Comparison of ENCODE assay signal across 5 cellular contexts in the genomic region with DNA sequence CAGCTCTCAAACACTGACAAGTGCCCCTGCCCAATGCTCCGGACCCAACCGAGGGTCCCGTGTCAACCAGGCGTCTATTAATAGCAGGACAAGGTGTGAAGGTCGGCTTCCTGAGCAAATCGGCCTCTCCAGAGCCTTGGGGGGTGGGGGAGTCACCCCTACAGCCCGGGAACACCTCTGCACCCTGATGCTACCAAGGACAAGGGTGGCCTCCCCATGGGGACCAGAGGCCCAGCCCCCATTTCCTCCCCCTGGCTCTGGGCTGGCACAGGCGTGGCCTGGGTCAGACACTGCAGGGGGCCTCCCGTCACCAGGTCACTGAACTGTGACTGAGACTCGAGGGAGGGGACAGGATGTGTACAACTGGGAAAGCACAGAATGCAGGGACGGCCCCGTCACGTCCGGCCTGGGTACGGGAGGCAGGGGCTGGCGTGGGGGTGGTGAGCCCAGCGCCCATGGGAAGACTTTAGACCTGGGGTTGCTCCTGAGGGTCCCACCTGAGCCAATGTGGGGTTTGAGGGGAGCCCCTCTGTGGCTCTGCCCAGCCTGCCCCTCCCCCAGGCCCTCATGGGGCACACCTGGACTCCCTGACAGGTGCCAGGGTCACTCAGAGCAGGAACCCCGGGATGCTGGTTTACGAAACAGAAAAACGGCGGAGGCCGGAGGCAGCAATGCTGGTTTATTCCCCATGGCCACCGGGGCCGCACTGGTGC. TPM values are rescaled to one million over a fixed set of nuclear protein-coding genes. Genes with fewer than 3 reads are reported as not detected.
DNase-seq lines count a peak whose midpoint lies in the region; ATAC-seq and TF ChIP-seq lines count a peak whose summit lies in the region.

No MANE protein-coding gene starts in this region.

- H3K36me3 ChIP-seq in MG63 (no peaks in the 10 kb centered on the region), mucosa of stomach (ENCODE audit: control insufficient read depth, insufficient read depth, low read length) (no peaks in the 10 kb centered on the region)

- no peaks in the 10 kb centered on the region for H3K27me3 Mint-ChIP-seq in activated naive CD8-positive, alpha-beta T cell treated with anti-CD3 and anti-CD28 coated beads, Interleukin-2, amount 10 ng/mL, durations not matched to agents 7 days and 5 days

- peak; percentile 86 for ATAC-seq in activated naive CD8-positive, alpha-beta T cell treated with anti-CD3 and anti-CD28 coated beads, Interleukin-2, amount 10 ng/mL, durations not matched to agents 7 days and 5 days (ENCODE audit: low read depth)

- peak; percentile 96 for DNase-seq in GM20000 (ENCODE audit: low spot score)
- no peak for DNase-seq in MG63
- DNase-seq in activated naive CD8-positive, alpha-beta T cell treated with anti-CD3 and anti-CD28 coated beads, Interleukin-2, amount 10 ng/mL, durations not matched to agents 7 days and 5 days, result peak; percentile 80
- DNase-seq in NCI-H1436 treated with DMSO at 0.1 percent for 48 hours (lab: John Stamatoyannopoulos, UW), result no peak

- peak overlapping the region; percentile 91 for H3K4me3 Mint-ChIP-seq in activated naive CD8-positive, alpha-beta T cell treated with anti-CD3 and anti-CD28 coated beads, Interleukin-2, amount 10 ng/mL, durations not matched to agents 7 days and 5 days

- H3K9me3 ChIP-seq in MG63 (no peaks in the 10 kb centered on the region), mucosa of stomach (ENCODE audit: control insufficient read depth, low read length) (no peaks in the 10 kb centered on the region)

- peaks cover 20% of the 10 kb centered on the region for H3K4me1 ChIP-seq in mucosa of stomach (ENCODE audit: control insufficient read depth, insufficient read depth, low read length)

- peak overlapping the region; percentile 96 for H3K27ac Mint-ChIP-seq in activated naive CD8-positive, alpha-beta T cell treated with anti-CD3 and anti-CD28 coated beads, Interleukin-2, amount 10 ng/mL, durations not matched to agents 7 days and 5 days

- H3K36me3 Mint-ChIP-seq in activated naive CD8-positive, alpha-beta T cell treated with anti-CD3 and anti-CD28 coated beads, Interleukin-2, amount 10 ng/mL, durations not matched to agents 7 days and 5 days, result peaks cover 9% of the 10 kb centered on the region

- peak overlapping the region; percentile 81 for H3K9ac ChIP-seq in mucosa of stomach (ENCODE audit: low read length)

- H3K9me3 Mint-ChIP-seq in activated naive CD8-positive, alpha-beta T cell treated with anti-CD3 and anti-CD28 coated beads, Interleukin-2, amount 10 ng/mL, durations not matched to agents 7 days and 5 days, result no peaks in the 10 kb centered on the region

- POLR2A ChIA-PET in activated naive CD8-positive, alpha-beta T cell treated with anti-CD3 and anti-CD28 coated beads, Interleukin-2, amount 10 ng/mL, durations not matched to agents 7 days and 5 days (lab: Charles Lee), result interaction anchor here (0.6 to 3.0 kb wide), 6 partner anchors 11 to 158 kb away, joined by 3 to 25 read pairs (median 8); partner anchors contain the start of genes CTU2, MVD and RNF166

- H3K27me3 ChIP-seq in MG63 (no peaks in the 10 kb centered on the region), mucosa of stomach (ENCODE audit: control insufficient read depth, insufficient read depth, low read length) (no peaks in the 10 kb centered on the region)

- H3K4me3 ChIP-seq in MG63 (peak overlapping the region; percentile 14; the same call in 1 of the 2 replicates), mucosa of stomach (ENCODE audit: low read length) (peak overlapping the region; percentile 19)

- H3K4me1 Mint-ChIP-seq in activated naive CD8-positive, alpha-beta T cell treated with anti-CD3 and anti-CD28 coated beads, Interleukin-2, amount 10 ng/mL, durations not matched to agents 7 days and 5 days, result peaks cover 9% of the 10 kb centered on the region

- no peak for TF ChIP-seq CTCF in GM20000 (IDR thresholded peaks at IDR 0.05; ENCODE audit: extremely low read depth, missing control alignments)

RNA-seq across cellular contexts. Expression of gene CYBA, which starts 0.6 kb away (rescaled TPM):
- 10.7 and 21.2 TPM in 2 replicates for total RNA-seq in MG63 (2014; rRNA removed; shearing (Covaris generic); ENCODE audit: low replicate concordance)
- total RNA-seq in activated naive CD8-positive, alpha-beta T cell treated with anti-CD3 and anti-CD28 coated beads, Interleukin-2, amount 10 ng/mL, durations not matched to agents 7 days and 5 days, result 100 to 1,000 TPM; 505 to 513 TPM

RNA-seq across cellular contexts. Expression of gene MVD, which starts 11.5 kb away (rescaled TPM):
- total RNA-seq in MG63 (2014; rRNA removed; shearing (Covaris generic); ENCODE audit: low replicate concordance), result 16.8 and 25.7 TPM in 2 replicates
- 10 to 100 TPM; 80.7 to 84.2 TPM for total RNA-seq in activated naive CD8-positive, alpha-beta T cell treated with anti-CD3 and anti-CD28 coated beads, Interleukin-2, amount 10 ng/mL, durations not matched to agents 7 days and 5 days

RNA-seq across cellular contexts. Expression of gene IL17C, which starts 13.1 kb away (rescaled TPM):
- total RNA-seq in MG63 (2014; rRNA removed; shearing (Covaris generic); ENCODE audit: low replicate concordance), result not detected in 2 replicates
- under 1 TPM in 1 of 2 experiments, not detected in 1; 0.68 TPM for total RNA-seq in activated naive CD8-positive, alpha-beta T cell treated with anti-CD3 and anti-CD28 coated beads, Interleukin-2, amount 10 ng/mL, durations not matched to agents 7 days and 5 days

RNA-seq across cellular contexts. Expression of gene SNAI3, which starts 34.9 kb away (rescaled TPM):
- not detected in 2 replicates for total RNA-seq in MG63 (2014; rRNA removed; shearing (Covaris generic); ENCODE audit: low replicate concordance)
- total RNA-seq in activated naive CD8-positive, alpha-beta T cell treated with anti-CD3 and anti-CD28 coated beads, Interleukin-2, amount 10 ng/mL, durations not matched to agents 7 days and 5 days, result 10 to 100 TPM; 14.4 to 15.0 TPM

RNA-seq across cellular contexts. Expression of gene RNF166, which starts 54.8 kb away (rescaled TPM):
- total RNA-seq in MG63 (2014; rRNA removed; shearing (Covaris generic); ENCODE audit: low replicate concordance), result 16.5 and 20.2 TPM in 2 replicates
- total RNA-seq in activated naive CD8-positive, alpha-beta T cell treated with anti-CD3 and anti-CD28 coated beads, Interleukin-2, amount 10 ng/mL, durations not matched to agents 7 days and 5 days, result 100 to 1,000 TPM; 227 to 229 TPM

Comparison
In these comparisons a context has a peak if more than half of its experiments do, and no peak if none do; other contexts are left out.
1. DNase-seq: peak in GM20000 (single experiment) and activated naive CD8-positive, alpha-beta T cell treated with anti-CD3 and anti-CD28 coated beads, Interleukin-2, amount 10 ng/mL, durations not matched to agents 7 days and 5 days (single experiment); none in MG63 (single experiment) and NCI-H1436 treated with DMSO at 0.1 percent for 48 hours (single experiment).
2. RNA of gene CYBA, which starts 0.6 kb away (total RNA-seq): 505 to 513 TPM in activated naive CD8-positive, alpha-beta T cell treated with anti-CD3 and anti-CD28 coated beads, Interleukin-2, amount 10 ng/mL, durations not matched to agents 7 days and 5 days; 10.7 to 21.2 TPM in MG63; every median in the first group is over 10 times any median in the second.